15 cellular contexts compared by ENCODE assay signal in the genomic region with DNA sequence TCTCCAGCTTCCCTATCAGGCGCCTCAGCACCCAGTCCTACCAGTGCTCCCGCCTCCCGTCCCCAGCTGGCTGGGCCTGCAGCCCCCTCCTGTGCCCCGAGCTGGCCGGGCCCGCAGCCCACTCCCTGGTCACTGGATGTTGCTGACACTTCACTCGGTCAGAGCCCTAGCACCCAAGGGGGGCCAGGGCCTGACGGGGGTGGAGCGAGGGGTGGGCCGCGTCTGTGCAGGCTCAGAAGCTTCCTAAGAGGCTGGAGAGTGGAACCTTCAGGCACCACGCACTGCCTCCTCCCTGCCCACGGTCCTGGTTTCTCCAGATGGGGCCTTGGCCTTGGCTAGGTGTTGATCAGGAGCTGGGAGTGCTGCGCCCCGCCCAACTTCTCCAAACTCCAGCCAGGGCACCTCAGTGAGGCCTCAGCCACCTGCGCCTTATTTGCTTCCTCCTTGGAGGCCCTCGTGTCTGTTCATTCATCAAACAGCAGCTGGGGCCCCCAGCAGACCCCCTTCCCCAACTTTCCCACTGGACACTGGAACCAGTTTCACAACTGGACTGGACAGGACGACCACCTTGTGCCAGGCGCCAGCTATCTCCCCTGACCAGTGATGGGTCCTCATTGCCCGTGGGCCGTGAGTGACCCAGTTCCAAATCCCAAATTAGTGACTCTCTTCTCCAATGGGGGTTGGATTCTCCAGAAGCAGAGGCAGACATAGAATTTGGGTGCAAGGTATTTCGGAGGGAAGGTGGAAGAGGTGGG. TPM values are rescaled to one million over a fixed set of nuclear protein-coding genes. Genes with fewer than 3 reads are reported as not detected.
A peak's percentile ranks its signal among the peaks of the same experiment; 100 is the strongest.
DNase-seq lines count a peak whose midpoint lies in the region; TF ChIP-seq lines count a peak whose summit lies in the region.
"Had no signal": no experiment of that assay in that cellular context is flagged by ENCODE, and none has a peak within 500 bp of the region (broad histone marks: within the 10 kb centered on the region; RNA-seq: fewer than 3 reads in every experiment).

No MANE protein-coding gene starts in this region.

- no peak overlapping the region for H3K4me3 Mint-ChIP-seq in osteocyte (ENCODE audit: unreplicated experiment)
- H3K4me3 Mint-ChIP-seq: brain; dendritic cell treated with granulocyte-macrophage colony-stimulating factor and Interleukin-4, amounts not matched to agents 40 ng/mL and 50 ng/mL, for 4 days had no signal

- TF ChIP-seq CTCF in WERI-Rb-1 (IDR thresholded peaks at IDR 0.05; ENCODE audit: low read depth, low read length): no peak
- TF ChIP-seq CTCF in ovary (IDR thresholded peaks at IDR 0.05): no peak
- no peak for TF ChIP-seq CTCF in osteocyte (IDR thresholded peaks at IDR 0.05)

- intact Hi-C loops in ovary (cut with DNase I): no loop called here

- H3K79me2 ChIP-seq in trophoblast cell (ENCODE audit: control insufficient read depth, insufficient read depth, low read length, poor library complexity): no peaks in the 10 kb centered on the region

- H2AK5ac ChIP-seq in trophoblast cell (ENCODE audit: low read length): no peak overlapping the region

- no peak overlapping the region for H2BK5ac ChIP-seq in trophoblast cell (ENCODE audit: low read depth, low read length, poor library complexity)

- H3K27me3 ChIP-seq in WERI-Rb-1 (ENCODE audit: insufficient read depth, low read depth, severe bottlenecking) (no peaks in the 10 kb centered on the region), ovary (no peaks in the 10 kb centered on the region), trophoblast cell (ENCODE audit: insufficient read depth, low read length) (no peaks in the 10 kb centered on the region)
- H3K27me3 ChIP-seq: BLaER1, thyroid gland had no signal

- no peaks in the 10 kb centered on the region for H3K9me3 Mint-ChIP-seq in osteocyte (ENCODE audit: unreplicated experiment)
- H3K9me3 Mint-ChIP-seq: activated naive CD4-positive, alpha-beta T cell treated with anti-CD3 and anti-CD28 coated beads, Interleukin-2, amount 50 U/mL, for 72 hours; brain; dendritic cell treated with granulocyte-macrophage colony-stimulating factor and Interleukin-4, amounts not matched to agents 40 ng/mL and 50 ng/mL, for 4 days had no signal

- no peak overlapping the region for H3K4me2 ChIP-seq in trophoblast cell (ENCODE audit: low read length)
- H3K4me2 ChIP-seq: BLaER1 had no signal

- no peaks in the 10 kb centered on the region for H3K36me3 Mint-ChIP-seq in osteocyte (ENCODE audit: unreplicated experiment)
- H3K36me3 Mint-ChIP-seq: activated naive CD4-positive, alpha-beta T cell treated with anti-CD3 and anti-CD28 coated beads, Interleukin-2, amount 50 U/mL, for 72 hours; brain had no signal

- peak; percentile 11 for DNase-seq in activated CD8-positive, alpha-beta memory T cell treated with anti-CD3 and anti-CD28 coated beads, Interleukin-2, amount 50 U/mL, for 4 hours
- DNase-seq in activated CD8-positive, alpha-beta memory T cell treated with anti-CD3 and anti-CD28 coated beads, Interleukin-2, amount 50 U/mL, for 48 hours: no peak
- DNase-seq in WERI-Rb-1: peak; percentile 2
- peak in 3 of 5 donors; percentile 11 to 33 (median 12) for DNase-seq in ovary
- DNase-seq in osteocyte (ENCODE audit: extremely low spot score, unreplicated experiment): no peak
- no peak for DNase-seq in trophoblast cell
- DNase-seq: foreskin melanocyte, NCI-H1417 treated with DMSO at 0.1 percent for 48 hours, T-helper 9 cell had no signal

- no peak overlapping the region for H3K27ac Mint-ChIP-seq in osteocyte (ENCODE audit: unreplicated experiment)
- H3K27ac Mint-ChIP-seq: activated naive CD4-positive, alpha-beta T cell treated with anti-CD3 and anti-CD28 coated beads, Interleukin-2, amount 50 U/mL, for 72 hours had no signal

- H3K27me3 Mint-ChIP-seq in osteocyte (ENCODE audit: unreplicated experiment): no peaks in the 10 kb centered on the region
- H3K27me3 Mint-ChIP-seq: brain; dendritic cell treated with granulocyte-macrophage colony-stimulating factor and Interleukin-4, amounts not matched to agents 40 ng/mL and 50 ng/mL, for 4 days had no signal

- no peak overlapping the region for H3K4ac ChIP-seq in trophoblast cell (ENCODE audit: low read depth, low read length)

- H3K36me3 ChIP-seq in WERI-Rb-1 (peaks cover 10% of the 10 kb centered on the region), ovary (no peaks in the 10 kb centered on the region), trophoblast cell (ENCODE audit: control insufficient read depth in 1 of 2, insufficient read depth in 2 of 2, low read length in 2 of 2) (peaks cover 12 to 13% of the 10 kb centered on the region in 2 experiments)

- no peak overlapping the region for H3K9ac ChIP-seq in trophoblast cell (ENCODE audit: low read length)
- H3K9ac ChIP-seq: BLaER1 had no signal

- no peak overlapping the region for H2BK12ac ChIP-seq in trophoblast cell (ENCODE audit: low read length)

- TF ChIP-seq EP300 in ovary (IDR thresholded peaks at IDR 0.05): no peak

- no peaks in the 10 kb centered on the region for H3K4me1 ChIP-seq in ovary (ENCODE audit: insufficient read depth)
- no peaks in the 10 kb centered on the region for H3K4me1 ChIP-seq in trophoblast cell (ENCODE audit: control insufficient read depth in 1 of 2, insufficient read depth in 2 of 2, low read length in 2 of 2)

- no peak overlapping the region for H4K8ac ChIP-seq in trophoblast cell (ENCODE audit: low read depth, low read length)

- TF ChIP-seq POLR2A in ovary (IDR thresholded peaks at IDR 0.05): no peak

- H3K27ac ChIP-seq in WERI-Rb-1: no peak overlapping the region
- H3K27ac ChIP-seq in ovary: no peak overlapping the region
- H3K27ac ChIP-seq in trophoblast cell (ENCODE audit: low read depth, low read length): no peak overlapping the region
- H3K27ac ChIP-seq: BLaER1, epithelial cell of prostate, thyroid gland had no signal

- 86 to 92% (median 89%) methylated on average over 22 of the region's 22 CpGs for WGBS in ovary, 3 donors
- no CpG with 5 or more reads among the region's 22 CpGs for WGBS in trophoblast cell (ENCODE audit: extremely low coverage, insufficient coverage, insufficient read length)

- H3K79me1 ChIP-seq in trophoblast cell (ENCODE audit: low read length): no peaks in the 10 kb centered on the region

- no peaks in the 10 kb centered on the region for H3K9me3 ChIP-seq in WERI-Rb-1 (ENCODE audit: severe bottlenecking)
- no peaks in the 10 kb centered on the region for H3K9me3 ChIP-seq in ovary
- peaks cover 2% of the 10 kb centered on the region for H3K9me3 ChIP-seq in trophoblast cell (ENCODE audit: insufficient read depth, low read depth, low read length)
- H3K9me3 ChIP-seq: BLaER1, thyroid gland had no signal

- no peak overlapping the region for H4K12ac ChIP-seq in trophoblast cell (ENCODE audit: low read depth, low read length)

- H2AFZ ChIP-seq in trophoblast cell (ENCODE audit: insufficient read depth, low read length, poor library complexity): no peak overlapping the region

- H3K14ac ChIP-seq in trophoblast cell (ENCODE audit: low read length): no peak overlapping the region

- no peak overlapping the region for H3K4me3 ChIP-seq in WERI-Rb-1 (ENCODE audit: low read depth, low read length)
- no peak overlapping the region for H3K4me3 ChIP-seq in ovary
- H3K4me3 ChIP-seq in trophoblast cell (ENCODE audit: low read depth, low read length): no peak overlapping the region
- H3K4me3 ChIP-seq: BLaER1, thyroid gland had no signal

- H4K91ac ChIP-seq in trophoblast cell (ENCODE audit: low read depth, low read length): no peak overlapping the region

- no peak overlapping the region for H3K23ac ChIP-seq in trophoblast cell (ENCODE audit: low read length)

- no peak overlapping the region for H2BK120ac ChIP-seq in trophoblast cell (ENCODE audit: insufficient read depth, low read length, poor library complexity)

- H3K4me1 Mint-ChIP-seq in osteocyte (ENCODE audit: unreplicated experiment): peaks cover 5% of the 10 kb centered on the region

- no peak overlapping the region for H3K18ac ChIP-seq in trophoblast cell (ENCODE audit: low read length)

RNA-seq across cellular contexts. Expression of a gene that starts 16.7 kb away (rescaled TPM):
- 10 to 100 TPM; 15.5 to 34.3 (median 26.8) TPM for total RNA-seq in ovary
- 10 to 100 TPM in 1 of 2 donors, 1 to 10 TPM in 1; 2.2 to 21.7 TPM for polyA plus RNA-seq in ovary
- 37.7 and 40.3 TPM in 2 replicates for total RNA-seq in osteocyte
- polyA plus RNA-seq in trophoblast cell (2013): 13.6 and 13.9 TPM in 2 replicates

RNA-seq across cellular contexts. Expression of a gene that starts 22.0 kb away (rescaled TPM):
- total RNA-seq in ovary: 1 to 10 TPM; 2.1 to 4.2 (median 2.5) TPM
- 1 to 10 TPM in 1 of 2 donors, under 1 TPM in 1; 0.27 to 2.2 TPM for polyA plus RNA-seq in ovary
- total RNA-seq in osteocyte: 2.5 and 3.6 TPM in 2 replicates
- 0.68 and 0.96 TPM in 2 replicates for polyA plus RNA-seq in trophoblast cell (2013)

RNA-seq across cellular contexts. Expression of a gene that starts 35.0 kb away (rescaled TPM):
- total RNA-seq in ovary (10 to 100 TPM; 15.1 to 25.2 (median 23.2) TPM), osteocyte (56.5 and 64.0 TPM in 2 replicates)
- 10 to 100 TPM in 1 of 2 donors, 1 to 10 TPM in 1; 3.5 to 27.3 TPM for polyA plus RNA-seq in ovary
- polyA plus RNA-seq in trophoblast cell (2013): 43.3 and 44.3 TPM in 2 replicates

RNA-seq across cellular contexts. Expression of a gene that starts 43.1 kb away (rescaled TPM):
- total RNA-seq in ovary (1 to 10 TPM; 2.7 to 9.9 (median 4.3) TPM), osteocyte (3.8 and 5.9 TPM in 2 replicates)
- 1 to 10 TPM; 4.0 to 5.3 TPM for polyA plus RNA-seq in ovary
- polyA plus RNA-seq in trophoblast cell (2013): 3.2 and 3.3 TPM in 2 replicates

RNA-seq across cellular contexts. Expression of a gene that starts 45.5 kb away (rescaled TPM):
- total RNA-seq in ovary (10 to 100 TPM; 13.7 to 24.2 (median 21.6) TPM), osteocyte (16.9 and 28.5 TPM in 2 replicates)
- 10 to 100 TPM; 11.5 to 13.8 TPM for polyA plus RNA-seq in ovary
- 4.7 and 5.0 TPM in 2 replicates for polyA plus RNA-seq in trophoblast cell (2013)

Comparison
In these comparisons a context has a peak if more than half of its experiments do, and no peak if none do; other contexts are left out.
1. DNase-seq: peak in activated CD8-positive, alpha-beta memory T cell treated with anti-CD3 and anti-CD28 coated beads, Interleukin-2, amount 50 U/mL, for 4 hours (single experiment), WERI-Rb-1 (single experiment) and ovary (3 of 5); none in activated CD8-positive, alpha-beta memory T cell treated with anti-CD3 and anti-CD28 coated beads, Interleukin-2, amount 50 U/mL, for 48 hours (single experiment), osteocyte (single experiment) and trophoblast cell (0 of 2).